ENCODE assay signal across 8 cellular contexts in the genomic region with DNA sequence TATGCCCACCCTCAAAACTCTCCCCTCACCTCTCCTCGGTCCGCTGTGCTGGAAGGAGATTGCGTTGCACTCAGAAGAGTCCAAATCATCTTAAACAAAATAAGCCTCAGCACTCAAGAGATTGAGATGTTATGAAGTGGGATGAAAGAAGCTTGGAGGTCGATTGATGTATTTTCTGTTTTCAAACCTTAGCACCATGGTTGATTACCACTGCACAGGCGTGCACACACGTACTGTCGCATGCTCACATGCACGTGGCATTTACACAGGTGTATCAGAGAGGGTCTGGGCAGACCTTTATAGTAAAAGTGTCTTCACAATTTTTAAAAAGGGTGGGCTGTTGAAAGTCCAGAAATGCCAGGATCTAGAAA. TPM values are rescaled to one million over a fixed set of nuclear protein-coding genes. Genes with fewer than 3 reads are reported as not detected.
DNase-seq lines count a peak whose midpoint lies in the region; ATAC-seq and TF ChIP-seq lines count a peak whose summit lies in the region.

No MANE protein-coding gene starts in this region.

- H3K9ac ChIP-seq in HUES64 (ENCODE audit: low read depth, low read length) = peak overlapping the region; percentile 96

- TF ChIP-seq CTCF in BE2C (IDR thresholded peaks at IDR 0.05; ENCODE audit: low read depth, low read length) (no peak), choroid plexus epithelial cell (conservative IDR thresholded peaks at IDR 0.05; ENCODE audit: low read depth, low read length) (no peak)

- peaks cover 7 to 26% (median 16%) of the 10 kb centered on the region in 4 donors for H3K4me1 Mint-ChIP-seq in naive thymus-derived CD8-positive, alpha-beta T cell

- peak overlapping the region; percentile 86 to 98 (median 90) for H3K4me3 Mint-ChIP-seq in naive thymus-derived CD8-positive, alpha-beta T cell

- 49% methylated on average over 7 of the region's 8 CpGs for WGBS in HUES64

- peak overlapping the region; percentile 90 for H3K27ac ChIP-seq in HUES64 (ENCODE audit: low read depth, low read length)

- peaks cover 5% of the 10 kb centered on the region for H3K4me1 ChIP-seq in BE2C
- peaks cover 27% of the 10 kb centered on the region for H3K4me1 ChIP-seq in HUES64 (ENCODE audit: insufficient read depth, low read length)

- DNase-seq in BE2C = no peak
- DNase-seq in choroid plexus epithelial cell (ENCODE audit: low read depth) = no peak
- peak in 1 of 10 donors; percentile 24 for DNase-seq in naive thymus-derived CD8-positive, alpha-beta T cell
- DNase-seq in NOMO-1 (lab: John Stamatoyannopoulos, UW; ENCODE audit: unreplicated experiment in 2 of 2) = no peak
- no peak for DNase-seq in midbrain (lab: John Stamatoyannopoulos, UW)
- DNase-seq in stimulated activated naive CD4-positive, alpha-beta T cell treated with Interleukin-2 at 50 U/mL for 16 hours (lab: John Stamatoyannopoulos, UW) = no peak
- DNase-seq in medulla oblongata (ENCODE audit: extremely low spot score) = no peak

- peaks cover 0 to 6% (median 0%) of the 10 kb centered on the region in 5 donors for H3K27me3 Mint-ChIP-seq in naive thymus-derived CD8-positive, alpha-beta T cell

- no peaks in the 10 kb centered on the region for H3K36me3 Mint-ChIP-seq in naive thymus-derived CD8-positive, alpha-beta T cell

- no peaks in the 10 kb centered on the region for H3K9me3 Mint-ChIP-seq in naive thymus-derived CD8-positive, alpha-beta T cell

- H3K4me3 ChIP-seq in BE2C (ENCODE audit: low read depth, low read length) (peak overlapping the region; percentile 88), HUES64 (ENCODE audit: low read length) (peak overlapping the region; percentile 88), choroid plexus epithelial cell (ENCODE audit: low read depth, low read length) (peak overlapping the region; percentile 66)

- no peaks in the 10 kb centered on the region for H3K27me3 ChIP-seq in BE2C
- no peaks in the 10 kb centered on the region for H3K27me3 ChIP-seq in HUES64 (ENCODE audit: insufficient read depth, low read length)

- H3K27ac Mint-ChIP-seq in naive thymus-derived CD8-positive, alpha-beta T cell = peak overlapping the region; percentile 75 to 99 (median 96)

- peak; percentile 24 to 35 for ATAC-seq in naive thymus-derived CD8-positive, alpha-beta T cell

- H3K36me3 ChIP-seq in BE2C (no peaks in the 10 kb centered on the region), HUES64 (ENCODE audit: insufficient read depth, low read length) (0 out of 2 replicates have a peak, but pooled peaks cover 3% of the 10 kb centered on the region)

- H3K9me3 ChIP-seq in BE2C (no peaks in the 10 kb centered on the region), HUES64 (ENCODE audit: insufficient read depth, low read depth, low read length) (no peaks in the 10 kb centered on the region)

- POLR2A ChIA-PET in naive thymus-derived CD8-positive, alpha-beta T cell (lab: Charles Lee) = no interaction called here

RNA-seq across cellular contexts. Expression of a gene that starts 0.6 kb away (rescaled TPM):
- 8.2 TPM for polyA plus RNA-seq in BE2C (2012; ENCODE audit: insufficient read depth, insufficient read length, low read depth)
- 11.1 TPM for polyA plus RNA-seq in HUES64 (2013, experiment 1 of 2)
- polyA plus RNA-seq in HUES64 (2013, experiment 2 of 2) = 14.1 TPM
- 1 to 10 TPM; 2.0 to 4.0 TPM for total RNA-seq in naive thymus-derived CD8-positive, alpha-beta T cell
- polyA plus RNA-seq in naive thymus-derived CD8-positive, alpha-beta T cell = 1 to 10 TPM in 2 of 3 donors, under 1 TPM in 1; 0.85 to 3.8 (median 1.1) TPM
